In genomic region chr5:55303238-55303690, GRCh38 we compare ENCODE assay signal across 11 cellular contexts. TPM values are rescaled to one million over a fixed set of nuclear protein-coding genes. Genes with fewer than 3 reads are reported as not detected.
DNase-seq lines count a peak whose midpoint lies in the region; ATAC-seq, FAIRE-seq and TF ChIP-seq lines count a peak whose summit lies in the region.
"Had no signal": no experiment of that assay in that cellular context is flagged by ENCODE, and none has a peak within 500 bp of the region (broad histone marks: within the 10 kb centered on the region; RNA-seq: fewer than 3 reads in every experiment).

No MANE protein-coding gene starts in this region.

- H3K4me2 ChIP-seq in Loucy (ENCODE audit: low read depth, low read length, poor library complexity, severe bottlenecking) (peak overlapping the region; percentile 67), K562 (ENCODE audit: insufficient read depth, low read length) (no peak overlapping the region)

- peaks cover 11% of the 10 kb centered on the region for H3K4me1 Mint-ChIP-seq in activated CD4-positive, alpha-beta T cell treated with anti-CD3 and anti-CD28 coated beads, Interleukin-2, amount 10 ng/mL, durations not matched to agents 24 days and 14 days

- no peak overlapping the region for H2AFZ ChIP-seq in Loucy (ENCODE audit: low read length)
- H2AFZ ChIP-seq in K562 (ENCODE audit: low read depth, low read length) = no peak overlapping the region

- FAIRE-seq in K562 (lab: Jason Lieb, UNC) = no peak

- H3K9ac ChIP-seq in Loucy (ENCODE audit: low read depth, low read length, poor library complexity, severe bottlenecking) (peak overlapping the region; percentile 81), K562 (ENCODE audit: insufficient read depth in 1 of 2, low read depth in 2 of 2, low read length in 2 of 2) (no peak overlapping the region)

- H3F3A ChIP-seq in Loucy (ENCODE audit: low read depth) = no peaks in the 10 kb centered on the region

- no peak for TF ChIP-seq POLR2A in K562 (conservative IDR thresholded peaks at IDR 0.05)

- TF ChIP-seq CTCF in AG04450 (IDR thresholded peaks at IDR 0.05; ENCODE audit: low read depth, low read length) (no peak), Loucy (conservative IDR thresholded peaks at IDR 0.05; ENCODE audit: low read length) (no peak), K562 (IDR thresholded peaks at IDR 0.05 in 2 of 3, conservative IDR thresholded peaks at IDR 0.05 in 1 of 3; ENCODE audit: insufficient read depth in 2 of 3, low read depth in 1 of 3, low read length in 3 of 3) (no peak)

- no peaks in the 10 kb centered on the region for H3K9me2 ChIP-seq in Loucy (replicated peaks; ENCODE audit: low read depth, low read length)

- CTCF ChIA-PET in AG04450 (lab: Charles Lee) = no interaction called here
- CTCF ChIA-PET in K562 (lab: Yijun Ruan, JAX; ENCODE audit: low intra/inter-chr PET ratio) = no interaction called here

- H3K9me3 ChIP-seq in AG04450 (ENCODE audit: control insufficient read depth, insufficient read depth, low read length) = peaks cover 8% of the 10 kb centered on the region; the same call in 1 of the 2 replicates
- no peaks in the 10 kb centered on the region for H3K9me3 ChIP-seq in Loucy (ENCODE audit: insufficient read depth, low read depth, low read length)
- peaks cover 7% of the 10 kb centered on the region for H3K9me3 ChIP-seq in K562 (replicated peaks; ENCODE audit: control insufficient read depth, insufficient read depth, low read depth, low read length)

- H3K9me1 ChIP-seq in K562 (ENCODE audit: control insufficient read depth, insufficient read depth, low read length) = no peaks in the 10 kb centered on the region

- no peak overlapping the region for H3K4me3 Mint-ChIP-seq in activated CD4-positive, alpha-beta T cell treated with anti-CD3 and anti-CD28 coated beads, Interleukin-2, amount 10 ng/mL, durations not matched to agents 24 days and 14 days

- POLR2A ChIA-PET in AG04450 (lab: Yijun Ruan, JAX) (no interaction called here), K562 (lab: Yijun Ruan, JAX) (no interaction called here)

- 100% methylated on average over 4 of the region's 4 CpGs for whole genome bisulfite sequencing in K562 (ENCODE audit: insufficient coverage, low coverage, missing lambda C conversion rate)

- H3K27ac Mint-ChIP-seq in activated CD4-positive, alpha-beta T cell treated with anti-CD3 and anti-CD28 coated beads, Interleukin-2, amount 10 ng/mL, durations not matched to agents 24 days and 14 days = no peak overlapping the region

- H4K20me1 ChIP-seq in Loucy (ENCODE audit: insufficient read depth, low read length, poor library complexity, severe bottlenecking) (peaks cover 14% of the 10 kb centered on the region), K562 (replicated peaks; ENCODE audit: control insufficient read depth, insufficient read depth, low read length) (no peaks in the 10 kb centered on the region)

- peaks cover 24% of the 10 kb centered on the region for H3K36me3 Mint-ChIP-seq in activated CD4-positive, alpha-beta T cell treated with anti-CD3 and anti-CD28 coated beads, Interleukin-2, amount 10 ng/mL, durations not matched to agents 24 days and 14 days (ENCODE audit: low read depth)

- H3K4me1 ChIP-seq in Loucy (ENCODE audit: insufficient read depth, low read length, poor library complexity, severe bottlenecking) (peaks cover 38% of the 10 kb centered on the region), K562 (replicated peaks in 1 of 2; ENCODE audit: control insufficient read depth in 2 of 2, insufficient read depth in 2 of 2, low read length in 2 of 2) (peaks cover 3 to 6% of the 10 kb centered on the region in 2 experiments; a peak in 2 of 5 replicates)

- H3K36me3 ChIP-seq in Loucy (ENCODE audit: insufficient read depth, low read length) = no peaks in the 10 kb centered on the region; the same call in 1 of the 2 replicates
- peaks cover 29% of the 10 kb centered on the region for H3K36me3 ChIP-seq in K562 (ENCODE audit: control insufficient read depth, insufficient read depth, low read length)

- TF ChIP-seq RAD21 in K562 (CRISPR knock-in tag; conservative IDR thresholded peaks at IDR 0.05 in 1 of 2, IDR thresholded peaks at IDR 0.05 in 1 of 2) = no peak

- DNase-seq in AG04450 (ENCODE audit: low read depth, low spot score) (peak; percentile 77), K562 (ENCODE audit: extremely low read depth in 1 of 4, low spot score in 3 of 4) (no peak), lung microvascular endothelial cell (ENCODE audit: low read depth in 2 of 2) (peak; percentile 11 to 95), Right ventricle myocardium inferior (ENCODE audit: missing footprints) (no peak), NCI-H1694 (lab: John Stamatoyannopoulos, UW) (no peak)
- no peak for DNase-seq in activated CD4-positive, CD25-positive, alpha-beta regulatory T cell treated with anti-CD3 and anti-CD28 coated beads, Interleukin-2, amount 50 U/mL, for 72 hours
- DNase-seq in activated CD4-positive, alpha-beta T cell treated with anti-CD3 and anti-CD28 coated beads, Interleukin-2, amount 10 ng/mL, durations not matched to agents 24 days and 14 days = no peak
- DNase-seq: CD4-positive, alpha-beta memory T cell had no signal

- H3K27ac ChIP-seq in AG04450 (ENCODE audit: low read depth, low read length) (no peak overlapping the region), K562 (ENCODE audit: extremely low read depth, low read depth, low read length) (no peak overlapping the region)
- H3K27ac ChIP-seq: VCaP had no signal

- intact Hi-C loops in K562 (cut with micrococcal nuclease) = loop anchor here (10.0 kb wide), 1 partner anchor 128 kb away; the partner anchor contains the start of gene CDC20B
- intact Hi-C loops in Right ventricle myocardium inferior (cut with DNase I) = no loop called here
- intact Hi-C loops in activated CD4-positive, alpha-beta T cell treated with anti-CD3 and anti-CD28 coated beads, Interleukin-2, amount 10 ng/mL, durations not matched to agents 24 days and 14 days (cut with micrococcal nuclease) = no loop called here

- in situ Hi-C loops in K562 (cut with MboI) = no loop called here

- peaks cover 74% of the 10 kb centered on the region for H3K79me2 ChIP-seq in Loucy (ENCODE audit: insufficient read depth, low read length)
- H3K79me2 ChIP-seq in K562 (ENCODE audit: control insufficient read depth, insufficient read depth, low read length) = peaks cover 90% of the 10 kb centered on the region

- H3K4me3 ChIP-seq in AG04450 (ENCODE audit: low read depth, low read length) (no peak overlapping the region), Loucy (ENCODE audit: low read length, poor library complexity, severe bottlenecking) (peak overlapping the region; percentile 43), K562 (no peak overlapping the region)

- H3K27me3 ChIP-seq in AG04450 (ENCODE audit: control insufficient read depth, insufficient read depth, low read length) (no peaks in the 10 kb centered on the region), Loucy (ENCODE audit: insufficient read depth, low read length, poor library complexity, severe bottlenecking) (no peaks in the 10 kb centered on the region), K562 (ENCODE audit: control insufficient read depth in 2 of 2, insufficient read depth in 2 of 2, low read length in 2 of 2) (no peaks in the 10 kb centered on the region)

- no peak for TF ChIP-seq EP300 in K562 (IDR thresholded peaks at IDR 0.05; ENCODE audit: low read length)

- ATAC-seq in K562 = no peak
- ATAC-seq in Right ventricle myocardium inferior = no peak

- no peaks in the 10 kb centered on the region for H3K27me3 Mint-ChIP-seq in activated CD4-positive, alpha-beta T cell treated with anti-CD3 and anti-CD28 coated beads, Interleukin-2, amount 10 ng/mL, durations not matched to agents 24 days and 14 days
- H3K27me3 Mint-ChIP-seq: brain; CD4-positive, alpha-beta memory T cell had no signal

- BruUV-seq in K562 (replicated peaks; lab: Mats Ljungman, UMichigan) = no TSS peak

- peaks cover 8% of the 10 kb centered on the region for H3K9me3 Mint-ChIP-seq in activated CD4-positive, alpha-beta T cell treated with anti-CD3 and anti-CD28 coated beads, Interleukin-2, amount 10 ng/mL, durations not matched to agents 24 days and 14 days
- H3K9me3 Mint-ChIP-seq: CD4-positive, alpha-beta memory T cell had no signal

RNA-seq across cellular contexts. Expression of gene DHX29, which starts 4.2 kb away (rescaled TPM):
- polyA plus RNA-seq in AG04450 (2011; rRNA removed) (10.8 and 14.3 TPM in 2 replicates), K562 (2011; rRNA removed) (6.3 and 8.5 TPM in 2 replicates), K562 (2014; fragmentation: Illumina TruSeq; extraction: Trizol) (28.4 and 31.0 TPM in 2 replicates), K562 (2014; fragmentation: Nextera tagmentation; extraction: Ambion mirVana) (10 to 100 TPM in 1 of 2 experiments, 1 to 10 TPM in 1; 7.5 to 12.6 TPM), K562 (2014; rRNA removed) (14.0 and 20.6 TPM in 2 replicates)
- polyA minus RNA-seq in AG04450 (2011; rRNA and poly(A)+ RNA removed) = 5.2 and 9.8 TPM in 2 replicates
- total RNA-seq in K562 (2011; cell fraction: chromatin; rRNA removed; ENCODE audit: low replicate concordance) = 9.4 and 39.9 TPM in 2 replicates
- total RNA-seq in K562 (2011; cell fraction: nucleolus; rRNA removed) = 5.0 and 6.7 TPM in 2 replicates
- 7.9 and 8.0 TPM in 2 replicates for total RNA-seq in K562 (2011; cell fraction: nucleoplasm; rRNA removed)
- total RNA-seq in K562 (2014; rRNA removed) (25.0 and 25.6 TPM in 2 replicates), K562 (2014; rRNA removed; fragmentation: Illumina TruSeq; extraction: Trizol) (37.0 and 45.6 TPM in 2 replicates), K562 (2015; rRNA removed; fragmentation: Illumina TruSeq; extraction: Trizol) (36.7 and 42.1 TPM in 2 replicates), K562 (2021) (25.2 and 26.9 TPM in 2 replicates), lung microvascular endothelial cell (15.5 and 16.5 TPM in 2 replicates), Right ventricle myocardium inferior (19.8 TPM)
- polyA plus RNA-seq in K562 (2011; cell fraction: cytosol; rRNA removed) = 1.8 and 3.4 TPM in 2 replicates
- 5.8 and 6.6 TPM in 2 replicates for polyA plus RNA-seq in K562 (2011; cell fraction: nucleus; rRNA removed)
- 15.6 and 19.2 TPM in 2 replicates for polyA plus RNA-seq in K562 (2012)
- 12.5 and 18.7 TPM in 2 replicates for polyA minus RNA-seq in K562 (2011; rRNA and poly(A)+ RNA removed)
- 7.7 and 9.4 TPM in 2 replicates for polyA minus RNA-seq in K562 (2011; cell fraction: cytosol; rRNA and poly(A)+ RNA removed)
- 5.4 and 9.0 TPM in 2 replicates for polyA minus RNA-seq in K562 (2011; cell fraction: nucleus; rRNA and poly(A)+ RNA removed)
- total RNA-seq in activated CD4-positive, alpha-beta T cell treated with anti-CD3 and anti-CD28 coated beads, Interleukin-2, amount 10 ng/mL, durations not matched to agents 24 days and 14 days = 18.0 and 18.2 TPM in 2 replicates

RNA-seq across cellular contexts. Expression of gene MTREX, which starts 4.5 kb away (rescaled TPM):
- polyA plus RNA-seq in AG04450 (2011; rRNA removed) = 37.2 and 61.7 TPM in 2 replicates
- 30.7 and 72.5 TPM in 2 replicates for polyA minus RNA-seq in AG04450 (2011; rRNA and poly(A)+ RNA removed)
- 49.3 and 185 TPM in 2 replicates for total RNA-seq in K562 (2011; cell fraction: chromatin; rRNA removed; ENCODE audit: low replicate concordance)
- 21.7 and 31.1 TPM in 2 replicates for total RNA-seq in K562 (2011; cell fraction: nucleolus; rRNA removed)
- total RNA-seq in K562 (2011; cell fraction: nucleoplasm; rRNA removed) = 63.9 and 65.7 TPM in 2 replicates
- total RNA-seq in K562 (2014; rRNA removed) = 113 and 193 TPM in 2 replicates
- total RNA-seq in K562 (2014; rRNA removed; fragmentation: Illumina TruSeq; extraction: Trizol) = 177 and 192 TPM in 2 replicates
- total RNA-seq in K562 (2015; rRNA removed; fragmentation: Illumina TruSeq; extraction: Trizol) = 167 and 193 TPM in 2 replicates
- total RNA-seq in K562 (2021) = 152 and 153 TPM in 2 replicates
- 72.4 and 116 TPM in 2 replicates for polyA plus RNA-seq in K562 (2011; rRNA removed)
- 14.1 and 28.7 TPM in 2 replicates for polyA plus RNA-seq in K562 (2011; cell fraction: cytosol; rRNA removed)
- polyA plus RNA-seq in K562 (2011; cell fraction: nucleus; rRNA removed) = 25.6 and 33.2 TPM in 2 replicates
- polyA plus RNA-seq in K562 (2012) = 58.0 and 106 TPM in 2 replicates
- 125 and 129 TPM in 2 replicates for polyA plus RNA-seq in K562 (2014; fragmentation: Illumina TruSeq; extraction: Trizol)
- polyA plus RNA-seq in K562 (2014; fragmentation: Nextera tagmentation; extraction: Ambion mirVana) = 100 to 1,000 TPM in 1 of 2 experiments, 10 to 100 TPM in 1; 52.9 to 101 TPM
- 114 and 150 TPM in 2 replicates for polyA plus RNA-seq in K562 (2014; rRNA removed)
- 271 and 298 TPM in 2 replicates for polyA minus RNA-seq in K562 (2011; rRNA and poly(A)+ RNA removed)
- polyA minus RNA-seq in K562 (2011; cell fraction: cytosol; rRNA and poly(A)+ RNA removed) = 97.8 and 104 TPM in 2 replicates
- polyA minus RNA-seq in K562 (2011; cell fraction: nucleus; rRNA and poly(A)+ RNA removed) = 54.3 and 85.9 TPM in 2 replicates
- total RNA-seq in lung microvascular endothelial cell = 39.2 and 46.2 TPM in 2 replicates
- total RNA-seq in Right ventricle myocardium inferior = 61.4 TPM
- 123 and 128 TPM in 2 replicates for total RNA-seq in activated CD4-positive, alpha-beta T cell treated with anti-CD3 and anti-CD28 coated beads, Interleukin-2, amount 10 ng/mL, durations not matched to agents 24 days and 14 days

Comparison
In these comparisons a context has a peak if more than half of its experiments do, and no peak if none do; other contexts are left out.
1. DNase-seq: peak in AG04450 (single experiment) and lung microvascular endothelial cell (2 of 2); none in K562 (0 of 4), Right ventricle myocardium inferior (single experiment), NCI-H1694 (single experiment), activated CD4-positive, CD25-positive, alpha-beta regulatory T cell treated with anti-CD3 and anti-CD28 coated beads, Interleukin-2, amount 50 U/mL, for 72 hours (single experiment) and activated CD4-positive, alpha-beta T cell treated with anti-CD3 and anti-CD28 coated beads, Interleukin-2, amount 10 ng/mL, durations not matched to agents 24 days and 14 days (single experiment).